15 cellular contexts compared by ENCODE assay signal in genomic region chr5:127012933-127013332, GRCh38. TPM values are rescaled to one million over a fixed set of nuclear protein-coding genes. Genes with fewer than 3 reads are reported as not detected.
DNase-seq lines count a peak whose midpoint lies in the region; ATAC-seq and TF ChIP-seq lines count a peak whose summit lies in the region.
"Had no signal": no experiment of that assay in that cellular context is flagged by ENCODE, and none has a peak within 500 bp of the region (broad histone marks: within the 10 kb centered on the region; RNA-seq: fewer than 3 reads in every experiment).

No MANE protein-coding gene starts in this region.

- H3K4me3 Mint-ChIP-seq in HFFc6, result peak overlapping the region; percentile 85
- H3K4me3 Mint-ChIP-seq in T-helper 2 cell treated with Interferon-gamma antibody and Interleukin-4, amounts not matched to agents 5 μg/mL and 100 μg/mL, for 36 hours, result no peak overlapping the region
- H3K4me3 Mint-ChIP-seq: stimulated activated effector memory CD8-positive, alpha-beta T cell treated with anti-CD3 and anti-CD28 coated beads, Interleukin-12 subunit alpha, Interleukin-12 subunit beta, amount 100 ng/mL, for 72 hours had no signal

- H3K27ac Mint-ChIP-seq in HFFc6, result peak overlapping the region; percentile 82
- no peak overlapping the region for H3K27ac Mint-ChIP-seq in T-helper 2 cell treated with Interferon-gamma antibody and Interleukin-4, amounts not matched to agents 5 μg/mL and 100 μg/mL, for 36 hours
- H3K27ac Mint-ChIP-seq: stimulated activated effector memory CD8-positive, alpha-beta T cell treated with anti-CD3 and anti-CD28 coated beads, Interleukin-12 subunit alpha, Interleukin-12 subunit beta, amount 100 ng/mL, for 72 hours had no signal

- 0 out of 2 replicates have a peak, but pooled peaks cover 11% of the 10 kb centered on the region for H3K36me3 Mint-ChIP-seq in HFFc6 (ENCODE audit: low read depth)
- no peaks in the 10 kb centered on the region for H3K36me3 Mint-ChIP-seq in T-helper 2 cell treated with Interferon-gamma antibody and Interleukin-4, amounts not matched to agents 5 μg/mL and 100 μg/mL, for 36 hours (ENCODE audit: low read depth)
- H3K36me3 Mint-ChIP-seq: stimulated activated effector memory CD8-positive, alpha-beta T cell treated with anti-CD3 and anti-CD28 coated beads, Interleukin-12 subunit alpha, Interleukin-12 subunit beta, amount 100 ng/mL, for 72 hours had no signal

- peak; percentile 33 for DNase-seq in AG08396 (ENCODE audit: low spot score)
- peak; percentile 74 for DNase-seq in HFFc6
- peak; percentile 22 for DNase-seq in astrocyte of the hippocampus (ENCODE audit: low read depth, low spot score)
- peak; percentile 57 for DNase-seq in foreskin melanocyte
- DNase-seq in ureter (ENCODE audit: low spot score), result no peak
- no peak for DNase-seq in T-helper 2 cell treated with Interferon-gamma antibody and Interleukin-4, amounts not matched to agents 5 μg/mL and 100 μg/mL, for 36 hours (ENCODE audit: low spot score)
- DNase-seq: activated CD4-positive, alpha-beta T cell treated with anti-CD3 and anti-CD28 coated beads, Interleukin-2, amount 50 U/mL, for 4 hours; DMS79 treated with DMSO at 0.1 percent for 48 hours; erythroblast; GOT3; MG63; NCI-H2227 treated with DMSO at 0.1 percent for 48 hours had no signal

- peaks cover 86% of the 10 kb centered on the region for H3K4me1 Mint-ChIP-seq in HFFc6 (ENCODE audit: low read depth)
- no peaks in the 10 kb centered on the region for H3K4me1 Mint-ChIP-seq in T-helper 2 cell treated with Interferon-gamma antibody and Interleukin-4, amounts not matched to agents 5 μg/mL and 100 μg/mL, for 36 hours (ENCODE audit: low read depth)
- H3K4me1 Mint-ChIP-seq: stimulated activated effector memory CD8-positive, alpha-beta T cell treated with anti-CD3 and anti-CD28 coated beads, Interleukin-12 subunit alpha, Interleukin-12 subunit beta, amount 100 ng/mL, for 72 hours had no signal

- H3K27me3 Mint-ChIP-seq in HFFc6 (ENCODE audit: insufficient read depth), result no peaks in the 10 kb centered on the region
- no peaks in the 10 kb centered on the region for H3K27me3 Mint-ChIP-seq in T-helper 2 cell treated with Interferon-gamma antibody and Interleukin-4, amounts not matched to agents 5 μg/mL and 100 μg/mL, for 36 hours (ENCODE audit: low read depth)

- no peak for TF ChIP-seq CTCF in HFFc6 (IDR thresholded peaks at IDR 0.05)

- ATAC-seq in GM18868 (IDR thresholded peaks at IDR 0.05; ENCODE audit: unreplicated experiment) (no peak), GM19455 (IDR thresholded peaks at IDR 0.05; ENCODE audit: unreplicated experiment) (no peak)
- ATAC-seq: stimulated activated effector memory CD8-positive, alpha-beta T cell treated with anti-CD3 and anti-CD28 coated beads, Interleukin-12 subunit alpha, Interleukin-12 subunit beta, amount 100 ng/mL, for 72 hours had no signal

- H3K9me3 Mint-ChIP-seq in HFFc6, result no peaks in the 10 kb centered on the region
- H3K9me3 Mint-ChIP-seq in T-helper 2 cell treated with Interferon-gamma antibody and Interleukin-4, amounts not matched to agents 5 μg/mL and 100 μg/mL, for 36 hours, result peaks cover 4% of the 10 kb centered on the region
- H3K9me3 Mint-ChIP-seq: stimulated activated effector memory CD8-positive, alpha-beta T cell treated with anti-CD3 and anti-CD28 coated beads, Interleukin-12 subunit alpha, Interleukin-12 subunit beta, amount 100 ng/mL, for 72 hours had no signal

RNA-seq across cellular contexts. Expression of gene MARCHF3, which starts 17.4 kb away (rescaled TPM):
- total RNA-seq in HFFc6 (2021; fragmentation: NEBNext Ultra II Directional; extraction: Animal tissue kit (Norgen Biotek cat#: 25700)), result 10 to 100 TPM; 12.3 to 17.8 (median 13.3) TPM
- 7.0 TPM for total RNA-seq in ureter

Comparison
In these comparisons a context has a peak if more than half of its experiments do, and no peak if none do; other contexts are left out.
1. DNase-seq: peak in AG08396 (single experiment), HFFc6 (single experiment), astrocyte of the hippocampus (single experiment) and foreskin melanocyte (single experiment); none in ureter (single experiment) and T-helper 2 cell treated with Interferon-gamma antibody and Interleukin-4, amounts not matched to agents 5 μg/mL and 100 μg/mL, for 36 hours (single experiment).